Comparison of ENCODE assay signal across 9 cellular contexts in genomic region chr11:75384438-75385080, GRCh38. TPM values are rescaled to one million over a fixed set of nuclear protein-coding genes. Genes with fewer than 3 reads are reported as not detected.
A peak's percentile ranks its signal among the peaks of the same experiment; 100 is the strongest.
DNase-seq lines count a peak whose midpoint lies in the region; ATAC-seq, FAIRE-seq and TF ChIP-seq lines count a peak whose summit lies in the region.
"Had no signal": no experiment of that assay in that cellular context is flagged by ENCODE, and none has a peak within 500 bp of the region (broad histone marks: within the 10 kb centered on the region; RNA-seq: fewer than 3 reads in every experiment).

No MANE protein-coding gene starts in this region.

- H3K9ac ChIP-seq in keratinocyte (ENCODE audit: control insufficient read depth, extremely low read depth, insufficient read depth, low read length): no peak overlapping the region

- H2AFZ ChIP-seq in keratinocyte (ENCODE audit: control insufficient read depth, low read length): no peak overlapping the region

- dilution Hi-C loops in keratinocyte (cut with MboI; ENCODE audit: extremely low pct_ligation_motif_present, low sequenced_read_pairs): no loop called here

- no peaks in the 10 kb centered on the region for H3K27me3 ChIP-seq in bronchial epithelial cell (ENCODE audit: control insufficient read depth, insufficient read depth, low read length)
- no peaks in the 10 kb centered on the region for H3K27me3 ChIP-seq in keratinocyte (ENCODE audit: control insufficient read depth, extremely low read depth, insufficient read depth, low read length)

- peaks cover 9% of the 10 kb centered on the region for H3K4me1 ChIP-seq in keratinocyte (ENCODE audit: control insufficient read depth, extremely low read depth, insufficient read depth, low read length)

- no peak overlapping the region for H3K4me2 ChIP-seq in keratinocyte (ENCODE audit: control insufficient read depth, extremely low read depth, insufficient read depth, low read depth, low read length)

- H3K36me3 ChIP-seq in bronchial epithelial cell (ENCODE audit: control insufficient read depth, insufficient read depth, low read length) (no peaks in the 10 kb centered on the region), keratinocyte (ENCODE audit: control insufficient read depth in 2 of 2, extremely low read depth in 1 of 2, insufficient read depth in 2 of 2, low read length in 2 of 2) (no peaks in the 10 kb centered on the region)

- TF ChIP-seq CTCF in 22Rv1 (IDR thresholded peaks at IDR 0.05) (peak; percentile 98), GM13976 (IDR thresholded peaks at IDR 0.05; ENCODE audit: borderline replicate concordance, control extremely low read depth, extremely low read depth, insufficient read depth, missing control alignments) (peak; percentile 94), bronchial epithelial cell (IDR thresholded peaks at IDR 0.05; ENCODE audit: insufficient read depth, low read length, severe bottlenecking) (peak; percentile 98), keratinocyte (optimal IDR thresholded peaks at IDR 0.05 in 1 of 3, IDR thresholded peaks at IDR 0.05 in 1 of 3, conservative IDR thresholded peaks at IDR 0.05 in 1 of 3; ENCODE audit: extremely low read depth in 1 of 3, insufficient read depth in 2 of 3, low read length in 3 of 3) (peak; percentile 96 to 98 (median 97))

- ATAC-seq in HG03457 (IDR thresholded peaks at IDR 0.05; ENCODE audit: unreplicated experiment): no peak

- in situ Hi-C loops in GM13976 (cut with MboI; ENCODE audit: low sequenced_read_pairs, unreplicated experiment): loop anchor here (5.0 kb wide), 1 partner anchor 107 kb away; no protein-coding TSS in a partner anchor

- H3K9me3 ChIP-seq in keratinocyte (ENCODE audit: control insufficient read depth, low read depth, low read length): no peaks in the 10 kb centered on the region

- H3K9me1 ChIP-seq in keratinocyte (ENCODE audit: control insufficient read depth, extremely low read depth, insufficient read depth, low read length): no peaks in the 10 kb centered on the region

- DNase-seq in GM13976 (ENCODE audit: low spot score) (peak; percentile 86), NCI-H2227 treated with DMSO at 0.1 percent for 48 hours (lab: John Stamatoyannopoulos, UW) (peak; percentile 74), bronchial epithelial cell (ENCODE audit: low read depth) (peak; percentile 41), keratinocyte (ENCODE audit: low read depth, low spot score) (no peak)
- peak; percentile 85 for DNase-seq in activated CD4-positive, CD25-positive, alpha-beta regulatory T cell treated with anti-CD3 and anti-CD28 coated beads, Interleukin-2, amount 50 U/mL, for 72 hours
- peak; percentile 77 for DNase-seq in stimulated activated CD4-positive, alpha-beta T cell treated with anti-CD3 and anti-CD28 coated beads, Interleukin-1b, Interleukin-23, amount 100 ng/mL, for 4 hours (ENCODE audit: low read depth in 2 of 2)

- FAIRE-seq in bronchial epithelial cell (lab: Jason Lieb, UNC): no peak
- FAIRE-seq in keratinocyte (lab: Jason Lieb, UNC): no peak

- no peaks in the 10 kb centered on the region for H3K79me2 ChIP-seq in keratinocyte (ENCODE audit: control insufficient read depth, insufficient read depth, low read length)

- H4K20me1 ChIP-seq in keratinocyte (ENCODE audit: control insufficient read depth, extremely low read depth, insufficient read depth, low read length): no peaks in the 10 kb centered on the region

- H3K27ac ChIP-seq in 22Rv1 (no peak overlapping the region), keratinocyte (ENCODE audit: control insufficient read depth, insufficient read depth, low read length) (no peak overlapping the region)
- H3K27ac ChIP-seq: skin epidermis had no signal

- no peak overlapping the region for H3K4me3 ChIP-seq in bronchial epithelial cell (ENCODE audit: low read depth, low read length)
- H3K4me3 ChIP-seq in keratinocyte (ENCODE audit: control insufficient read depth in 2 of 3, extremely low read depth in 1 of 3, insufficient read depth in 2 of 3, low read depth in 1 of 3, low read length in 3 of 3): no peak overlapping the region
- H3K4me3 ChIP-seq: skin epidermis had no signal

RNA-seq across cellular contexts. Expression of gene RPS3, which starts 14.8 kb away (rescaled TPM):
- total RNA-seq in bronchial epithelial cell: 5,315 and 7,110 TPM in 2 replicates
- 2,759 to 4,283 TPM (median 3,843 TPM) in 3 replicates for polyA plus RNA-seq in keratinocyte
- 4,583 TPM for polyA plus RNA-seq in keratinocyte (2011; ENCODE audit: low read depth)
- 3,100 and 4,215 TPM in 2 replicates for polyA plus RNA-seq in keratinocyte (2011; cell fraction: cytosol; rRNA removed)
- 1,051 and 1,129 TPM in 2 replicates for polyA plus RNA-seq in keratinocyte (2011; cell fraction: nucleus; rRNA removed)
- polyA plus RNA-seq in keratinocyte (2012; ENCODE audit: low replicate concordance): 3,324 and 4,271 TPM in 2 replicates
- polyA minus RNA-seq in keratinocyte: 1,345 to 1,807 TPM (median 1,376 TPM) in 3 replicates
- 1,011 TPM for polyA minus RNA-seq in keratinocyte (2011; cell fraction: cytosol; rRNA and poly(A)+ RNA removed)
- polyA minus RNA-seq in keratinocyte (2011; cell fraction: nucleus; rRNA and poly(A)+ RNA removed): 222 and 286 TPM in 2 replicates

RNA-seq across cellular contexts. Expression of gene ARRB1, which starts 33.1 kb away (rescaled TPM):
- total RNA-seq in bronchial epithelial cell: 0.26 and 0.64 TPM in 2 replicates
- polyA plus RNA-seq in keratinocyte: 0.94 to 1.9 TPM (median 1.8 TPM) in 3 replicates
- polyA plus RNA-seq in keratinocyte (2011; ENCODE audit: low read depth): 3.3 TPM
- 1.0 and 1.9 TPM in 2 replicates for polyA plus RNA-seq in keratinocyte (2011; cell fraction: cytosol; rRNA removed)
- polyA plus RNA-seq in keratinocyte (2011; cell fraction: nucleus; rRNA removed): 1.5 and 2.2 TPM in 2 replicates
- polyA plus RNA-seq in keratinocyte (2012; ENCODE audit: low replicate concordance): 1.4 and 2.3 TPM in 2 replicates
- polyA minus RNA-seq in keratinocyte: 3.2 to 5.7 TPM (median 3.7 TPM) in 3 replicates
- polyA minus RNA-seq in keratinocyte (2011; cell fraction: cytosol; rRNA and poly(A)+ RNA removed): 1.7 TPM
- polyA minus RNA-seq in keratinocyte (2011; cell fraction: nucleus; rRNA and poly(A)+ RNA removed): 2.5 and 2.6 TPM in 2 replicates

RNA-seq across cellular contexts. Expression of gene KLHL35, which starts 48.4 kb away (rescaled TPM):
- total RNA-seq in bronchial epithelial cell: 0.79 and 1.0 TPM in 2 replicates
- 0.43 to 1.0 TPM (median 0.58 TPM) in 3 replicates for polyA plus RNA-seq in keratinocyte
- not detected for polyA plus RNA-seq in keratinocyte (2011; ENCODE audit: low read depth)
- 0.28 and 0.83 TPM in 2 replicates for polyA plus RNA-seq in keratinocyte (2011; cell fraction: cytosol; rRNA removed)
- polyA plus RNA-seq in keratinocyte (2011; cell fraction: nucleus; rRNA removed): 1.4 and 2.0 TPM in 2 replicates
- polyA plus RNA-seq in keratinocyte (2012; ENCODE audit: low replicate concordance): 0.93 and 1.0 TPM in 2 replicates
- 0.22 to 0.33 TPM (median 0.26 TPM) in 3 replicates for polyA minus RNA-seq in keratinocyte
- 1.3 TPM for polyA minus RNA-seq in keratinocyte (2011; cell fraction: cytosol; rRNA and poly(A)+ RNA removed)
- 0.84 and 1.8 TPM in 2 replicates for polyA minus RNA-seq in keratinocyte (2011; cell fraction: nucleus; rRNA and poly(A)+ RNA removed)
